Comparison of ENCODE assay signal across 16 cellular contexts in the genomic region with DNA sequence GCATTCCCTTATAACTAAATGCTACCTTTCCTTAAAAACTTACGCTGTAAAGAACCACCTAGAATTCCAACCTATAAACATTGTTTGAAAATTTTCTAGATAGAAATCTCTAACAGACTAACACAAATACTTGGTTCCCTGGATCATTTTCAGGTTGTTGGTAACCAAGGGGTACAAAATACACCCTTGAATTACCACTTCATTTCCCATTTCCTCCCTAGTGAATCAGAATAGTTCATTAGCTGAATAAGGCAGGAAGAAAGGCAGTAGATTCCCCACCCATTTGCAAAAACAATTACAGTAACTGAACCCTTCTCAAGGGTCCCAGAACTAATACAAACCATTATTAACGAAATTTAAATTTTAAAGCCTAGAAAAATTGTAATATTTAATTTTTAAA. TPM values are rescaled to one million over a fixed set of nuclear protein-coding genes. Genes with fewer than 3 reads are reported as not detected.
A peak's percentile ranks its signal among the peaks of the same experiment; 100 is the strongest.
DNase-seq lines count a peak whose midpoint lies in the region; ATAC-seq and TF ChIP-seq lines count a peak whose summit lies in the region.
"Had no signal": no experiment of that assay in that cellular context is flagged by ENCODE, and none has a peak within 500 bp of the region (broad histone marks: within the 10 kb centered on the region; RNA-seq: fewer than 3 reads in every experiment).

No MANE protein-coding gene starts in this region.

- no peak overlapping the region for H2AFZ ChIP-seq in OCI-LY7 (ENCODE audit: low read length)
- H2AFZ ChIP-seq: parathyroid adenoma had no signal

- H3K4me3 ChIP-seq in heart left ventricle: peak overlapping the region in 1 of 12 donors; percentile 7
- H3K4me3 ChIP-seq in OCI-LY7 (ENCODE audit: low read depth, low read length, poor library complexity, severe bottlenecking): peak overlapping the region; percentile 92
- H3K4me3 ChIP-seq in BE2C (ENCODE audit: low read depth, low read length): no peak overlapping the region
- H3K4me3 ChIP-seq in WERI-Rb-1 (ENCODE audit: low read depth, low read length): no peak overlapping the region
- no peak overlapping the region for H3K4me3 ChIP-seq in A673 (ENCODE audit: low read depth, low read length, poor library complexity, severe bottlenecking)
- H3K4me3 ChIP-seq: dorsolateral prefrontal cortex, transverse colon had no signal

- TF ChIP-seq POLR2A in heart left ventricle (IDR thresholded peaks at IDR 0.05): no peak

- POLR2A ChIA-PET in OCI-LY7 (lab: Charles Lee): interaction anchor here (1.1 to 7.5 kb wide), 3 partner anchors 15 to 37 kb away, joined by 3 to 50 read pairs (median 3); no protein-coding TSS in a partner anchor
- POLR2A ChIA-PET in A673 (lab: Charles Lee; ENCODE audit: low non-redundant PET): no interaction called here

- H3K79me2 ChIP-seq in OCI-LY7 (ENCODE audit: insufficient read depth, low read depth, low read length): peaks cover 97% of the 10 kb centered on the region

- DNase-seq in heart left ventricle: no peak
- no peak for DNase-seq in cardiac septum (ENCODE audit: low spot score)
- DNase-seq in OCI-LY7 (ENCODE audit: low spot score): no peak
- DNase-seq in endothelial cell (ENCODE audit: low spot score): no peak
- DNase-seq in type B pancreatic cell (ENCODE audit: extremely low spot score, unreplicated experiment): no peak
- DNase-seq in BE2C: no peak
- no peak for DNase-seq in WERI-Rb-1
- DNase-seq in A673 (ENCODE audit: low spot score): no peak
- DNase-seq: anterior cingulate cortex; dorsolateral prefrontal cortex; KBM-7; NCI-H187; NCI-H748 treated with DMSO at 0.1 percent for 48 hours; stimulated activated CD4-positive, alpha-beta T cell treated with anti-CD3 and anti-CD28 coated beads, Interleukin-15, amount 100 ng/mL, for 24 hours; transverse colon had no signal

- H3K27me3 ChIP-seq in heart left ventricle: no peaks in the 10 kb centered on the region
- H3K27me3 ChIP-seq in BE2C: no peaks in the 10 kb centered on the region
- H3K27me3 ChIP-seq in WERI-Rb-1 (ENCODE audit: insufficient read depth, low read depth, severe bottlenecking): no peaks in the 10 kb centered on the region
- H3K27me3 ChIP-seq in A673 (replicated peaks; ENCODE audit: insufficient read depth, low read depth, low read length, poor library complexity): no peaks in the 10 kb centered on the region
- H3K27me3 ChIP-seq: dorsolateral prefrontal cortex, transverse colon had no signal

- peak overlapping the region in 8 of 12 donors; percentile 2 to 28 (median 18) for H3K27ac ChIP-seq in heart left ventricle
- H3K27ac ChIP-seq in OCI-LY7 (ENCODE audit: low read depth, low read length, poor library complexity, severe bottlenecking): peak overlapping the region; percentile 61
- no peak overlapping the region for H3K27ac ChIP-seq in WERI-Rb-1
- no peak overlapping the region for H3K27ac ChIP-seq in A673 (ENCODE audit: low read depth, low read length, poor library complexity, severe bottlenecking)
- H3K27ac ChIP-seq: dorsolateral prefrontal cortex had no signal

- no peaks in the 10 kb centered on the region for H3K9me3 Mint-ChIP-seq in endothelial cell (ENCODE audit: unreplicated experiment)
- H3K9me3 Mint-ChIP-seq in type B pancreatic cell: no peaks in the 10 kb centered on the region

- H3K4me1 Mint-ChIP-seq in endothelial cell (ENCODE audit: unreplicated experiment): peaks cover 36% of the 10 kb centered on the region
- peaks cover 43% of the 10 kb centered on the region for H3K4me1 Mint-ChIP-seq in type B pancreatic cell (ENCODE audit: unreplicated experiment)

- H3K9me2 ChIP-seq in OCI-LY7 (ENCODE audit: insufficient read depth, low read length): no peaks in the 10 kb centered on the region

- peaks cover 7 to 83% (median 61%) of the 10 kb centered on the region in 12 donors for H3K4me1 ChIP-seq in heart left ventricle
- peaks cover 50% of the 10 kb centered on the region for H3K4me1 ChIP-seq in OCI-LY7 (ENCODE audit: insufficient read depth, low read length, poor library complexity, severe bottlenecking)
- no peaks in the 10 kb centered on the region; the same call in 1 of the 2 replicates for H3K4me1 ChIP-seq in BE2C
- H3K4me1 ChIP-seq in A673 (ENCODE audit: insufficient read depth, low read length, poor library complexity, severe bottlenecking): peaks cover 29% of the 10 kb centered on the region

- ATAC-seq in heart left ventricle: no peak

- H3K4me3 Mint-ChIP-seq in endothelial cell (ENCODE audit: unreplicated experiment) (no peak overlapping the region), type B pancreatic cell (peak overlapping the region; percentile 21)

- intact Hi-C loops in heart left ventricle (cut with DNase I): loop anchor here in 2 of 10 donors (5.0 to 10.0 kb wide), 2 partner anchors 157 to 315 kb away; a partner anchor contains a TSS
- intact Hi-C loops in cardiac septum (cut with DNase I): no loop called here
- intact Hi-C loops in OCI-LY7 (cut with micrococcal nuclease; ENCODE audit: unreplicated experiment): loop anchor here (10.0 kb wide), 3 partner anchors 77 to 317 kb away; a partner anchor contains a TSS
- intact Hi-C loops in A673 (cut with micrococcal nuclease; ENCODE audit: unreplicated experiment): loop anchor here (5.0 kb wide), 1 partner anchor 50 kb away; no protein-coding TSS in a partner anchor

- H4K20me1 ChIP-seq in OCI-LY7 (ENCODE audit: insufficient read depth, low read length): peaks cover 22% of the 10 kb centered on the region; the same call in 1 of the 2 replicates

- BruUV-seq in OCI-LY7 (replicated peaks; lab: Mats Ljungman, UMichigan) (no TSS peak), A673 (replicated peaks; lab: Mats Ljungman, UMichigan) (no TSS peak)

- CTCF ChIA-PET in OCI-LY7 (lab: Charles Lee; ENCODE audit: unreplicated experiment) (no interaction called here), A673 (lab: Charles Lee) (no interaction called here)

- H3K9me3 ChIP-seq in heart left ventricle (no peaks in the 10 kb centered on the region), OCI-LY7 (ENCODE audit: low read length) (no peaks in the 10 kb centered on the region), BE2C (no peaks in the 10 kb centered on the region), WERI-Rb-1 (ENCODE audit: severe bottlenecking) (no peaks in the 10 kb centered on the region), A673 (ENCODE audit: low read depth, low read length, poor library complexity, severe bottlenecking) (no peaks in the 10 kb centered on the region)
- H3K9me3 ChIP-seq: transverse colon had no signal

- H3K27ac Mint-ChIP-seq in endothelial cell (ENCODE audit: unreplicated experiment) (peak overlapping the region; percentile 76), type B pancreatic cell (no peak overlapping the region)

- 58 to 66% (median 62%) methylated on average over 2 of the region's 2 CpGs for WGBS in heart left ventricle, 4 donors

- H3K36me3 ChIP-seq in heart left ventricle: no peaks in the 10 kb centered on the region
- H3K36me3 ChIP-seq in OCI-LY7 (ENCODE audit: insufficient read depth, low read length): peaks cover 66% of the 10 kb centered on the region
- no peaks in the 10 kb centered on the region for H3K36me3 ChIP-seq in BE2C
- H3K36me3 ChIP-seq in WERI-Rb-1: peaks cover 69% of the 10 kb centered on the region
- H3K36me3 ChIP-seq in A673 (ENCODE audit: insufficient read depth, low read length, poor library complexity, severe bottlenecking): no peaks in the 10 kb centered on the region
- H3K36me3 ChIP-seq: transverse colon had no signal

- TF ChIP-seq CTCF in heart left ventricle (IDR thresholded peaks at IDR 0.05): no peak
- TF ChIP-seq CTCF in OCI-LY7 (conservative IDR thresholded peaks at IDR 0.05; ENCODE audit: low read length): no peak
- TF ChIP-seq CTCF in endothelial cell (IDR thresholded peaks at IDR 0.05; ENCODE audit: unreplicated experiment): no peak
- no peak for TF ChIP-seq CTCF in type B pancreatic cell (conservative IDR thresholded peaks at IDR 0.05)
- TF ChIP-seq CTCF in BE2C (IDR thresholded peaks at IDR 0.05; ENCODE audit: low read depth, low read length): no peak
- no peak for TF ChIP-seq CTCF in WERI-Rb-1 (IDR thresholded peaks at IDR 0.05; ENCODE audit: low read depth, low read length)
- TF ChIP-seq CTCF in A673 (conservative IDR thresholded peaks at IDR 0.05; ENCODE audit: low read depth, low read length): no peak

- H3K4me2 ChIP-seq in OCI-LY7 (ENCODE audit: low read length): peak overlapping the region; percentile 95

- H3K36me3 Mint-ChIP-seq in endothelial cell (ENCODE audit: low read depth, unreplicated experiment) (peaks cover 9% of the 10 kb centered on the region), type B pancreatic cell (peaks cover 26% of the 10 kb centered on the region)

- H3K27me3 Mint-ChIP-seq in endothelial cell (ENCODE audit: unreplicated experiment) (peaks cover 14% of the 10 kb centered on the region), type B pancreatic cell (no peaks in the 10 kb centered on the region)

RNA-seq across cellular contexts. Expression of a gene that starts 5.5 kb away (rescaled TPM):
- total RNA-seq in heart left ventricle (10 to 100 TPM; 15.1 to 28.2 (median 20.7) TPM), cardiac septum (21.6 TPM), OCI-LY7 (2022) (43.4 TPM in 2 replicates), endothelial cell (ENCODE audit: unreplicated experiment) (54.1 TPM), type B pancreatic cell (ENCODE audit: low replicate concordance) (57.2 and 69.5 TPM in 2 replicates), A673 (2021) (55.9 and 60.2 TPM in 2 replicates)
- 10 to 100 TPM in 1 of 2 donors, 1 to 10 TPM in 1; 6.2 to 13.0 TPM for polyA plus RNA-seq in heart left ventricle
- 41.9 and 48.9 TPM in 2 replicates for total RNA-seq in OCI-LY7 (2014; rRNA removed; shearing (Covaris generic))
- 17.0 TPM for polyA plus RNA-seq in BE2C (2012; ENCODE audit: insufficient read depth, insufficient read length, low read depth)

Comparison
In these comparisons a context has a peak if more than half of its experiments do, and no peak if none do; other contexts are left out.
1. H3K27ac ChIP-seq: peak in heart left ventricle (8 of 12) and OCI-LY7 (single experiment); none in WERI-Rb-1 (single experiment) and A673 (single experiment).